1 cellular context compared by ENCODE assay signal in the genomic region with DNA sequence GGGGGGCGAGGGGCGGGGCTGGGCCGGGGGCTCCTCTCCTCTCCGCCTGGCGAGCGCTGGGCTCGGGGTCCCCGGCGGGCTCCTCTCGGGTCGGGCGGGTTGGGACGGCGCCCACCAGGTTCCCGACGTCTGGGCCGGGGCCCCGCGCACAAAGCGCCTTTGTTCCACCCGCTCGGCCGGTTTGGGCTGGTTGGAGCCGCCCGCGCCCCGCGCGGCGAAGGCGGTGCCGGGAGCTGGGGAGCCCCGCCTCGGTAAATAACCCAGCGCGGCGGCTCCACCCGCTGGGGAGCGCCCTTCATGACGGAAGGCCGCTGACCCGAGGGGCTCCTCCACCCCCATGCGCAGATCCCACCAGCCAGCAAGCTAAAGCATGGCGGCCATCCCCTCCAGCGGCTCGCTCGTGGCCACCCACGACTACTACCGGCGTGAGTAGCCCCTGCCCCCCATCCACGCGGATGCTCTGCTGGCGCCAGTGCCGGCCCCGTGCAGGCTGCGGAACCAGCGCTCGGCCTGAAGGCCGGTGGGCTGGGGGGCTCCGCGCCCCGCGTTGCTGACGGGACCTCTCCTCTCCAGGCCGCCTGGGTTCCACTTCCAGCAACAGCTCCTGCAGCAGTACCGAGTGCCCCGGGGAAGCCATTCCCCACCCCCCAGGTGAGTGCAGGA.
TF ChIP-seq lines count a peak whose summit lies in the region.

No MANE protein-coding gene starts in this region.

TF ChIP-seq in K562, 482 proteins besides CTCF, POLR2A, EP300 and RAD21 (continued from another document):
- TF ChIP-seq, protein P1, sequence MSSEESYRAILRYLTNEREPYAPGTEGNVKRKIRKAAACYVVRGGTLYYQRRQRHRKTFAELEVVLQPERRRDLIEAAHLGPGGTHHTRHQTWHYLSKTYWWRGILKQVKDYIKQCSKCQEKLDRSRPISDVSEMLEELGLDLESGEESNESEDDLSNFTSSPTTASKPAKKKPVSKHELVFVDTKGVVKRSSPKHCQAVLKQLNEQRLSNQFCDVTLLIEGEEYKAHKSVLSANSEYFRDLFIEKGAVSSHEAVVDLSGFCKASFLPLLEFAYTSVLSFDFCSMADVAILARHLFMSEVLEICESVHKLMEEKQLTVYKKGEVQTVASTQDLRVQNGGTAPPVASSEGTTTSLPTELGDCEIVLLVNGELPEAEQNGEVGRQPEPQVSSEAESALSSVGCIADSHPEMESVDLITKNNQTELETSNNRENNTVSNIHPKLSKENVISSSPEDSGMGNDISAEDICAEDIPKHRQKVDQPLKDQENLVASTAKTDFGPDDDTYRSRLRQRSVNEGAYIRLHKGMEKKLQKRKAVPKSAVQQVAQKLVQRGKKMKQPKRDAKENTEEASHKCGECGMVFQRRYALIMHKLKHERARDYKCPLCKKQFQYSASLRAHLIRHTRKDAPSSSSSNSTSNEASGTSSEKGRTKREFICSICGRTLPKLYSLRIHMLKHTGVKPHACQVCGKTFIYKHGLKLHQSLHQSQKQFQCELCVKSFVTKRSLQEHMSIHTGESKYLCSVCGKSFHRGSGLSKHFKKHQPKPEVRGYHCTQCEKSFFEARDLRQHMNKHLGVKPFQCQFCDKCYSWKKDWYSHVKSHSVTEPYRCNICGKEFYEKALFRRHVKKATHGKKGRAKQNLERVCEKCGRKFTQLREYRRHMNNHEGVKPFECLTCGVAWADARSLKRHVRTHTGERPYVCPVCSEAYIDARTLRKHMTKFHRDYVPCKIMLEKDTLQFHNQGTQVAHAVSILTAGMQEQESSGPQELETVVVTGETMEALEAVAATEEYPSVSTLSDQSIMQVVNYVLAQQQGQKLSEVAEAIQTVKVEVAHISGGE (CRISPR knock-in tag; IDR thresholded peaks at IDR 0.05) = 0 out of 6 replicates have a peak, but pooled peaks of 1 of the 3 experiments have one; percentile 11
- TF ChIP-seq NFRKB (IDR thresholded peaks at IDR 0.05; ENCODE audit: low read depth) (no peak), ZBTB1 (CRISPR knock-in tag; IDR thresholded peaks at IDR 0.05; ENCODE audit: borderline replicate concordance, low read depth) (no peak), KAT7 (CRISPR knock-in tag; IDR thresholded peaks at IDR 0.05; ENCODE audit: borderline replicate concordance) (no peak), HDAC1 (IDR thresholded peaks at IDR 0.05) (peak in 1 of 2 experiments; percentile 70; a peak in 2 of 4 replicates), MXI1 (IDR thresholded peaks at IDR 0.05; ENCODE audit: low read depth, low read length) (peak; percentile 72; the same call in 1 of the 2 replicates), RBM14 (IDR thresholded peaks at IDR 0.05; ENCODE audit: borderline replicate concordance, insufficient read depth, low read depth, low read length) (peak; percentile 81; the same call in 1 of the 2 replicates), FIP1L1 (IDR thresholded peaks at IDR 0.05; ENCODE audit: low read depth, low read length, poor library complexity, severe bottlenecking) (peak; percentile 59), NFXL1 (CRISPR knock-in tag; IDR thresholded peaks at IDR 0.05) (no peak), PHF20 (IDR thresholded peaks at IDR 0.05; ENCODE audit: partially characterized antibody) (peak; percentile 44), CCNT2 (IDR thresholded peaks at IDR 0.05; ENCODE audit: borderline replicate concordance, extremely low read depth, insufficient read length, low read depth, low read length) (peak; percentile 76), FOXA3 (CRISPR knock-in tag; conservative IDR thresholded peaks at IDR 0.05 in 1 of 2, IDR thresholded peaks at IDR 0.05 in 1 of 2) (peak; percentile 70 to 92), MYC (IDR thresholded peaks at IDR 0.05; ENCODE audit: low read depth, low read length) (peak; percentile 87), MYC (CRISPR knock-in tag; IDR thresholded peaks at IDR 0.05; ENCODE audit: borderline replicate concordance, low read depth) (peak; percentile 68; the same call in 1 of the 2 replicates), XRCC5 (IDR thresholded peaks at IDR 0.05; ENCODE audit: low read depth, low read length) (no peak), SMARCB1 (IDR thresholded peaks at IDR 0.05; ENCODE audit: insufficient read length, low read depth) (no peak), RB1 (IDR thresholded peaks at IDR 0.05; ENCODE audit: low read depth) (peak; percentile 78), EP400 (IDR thresholded peaks at IDR 0.05) (peak; percentile 87), NCOA6 (IDR thresholded peaks at IDR 0.05) (no peak), ETS2 (tag; IDR thresholded peaks at IDR 0.05; ENCODE audit: borderline replicate concordance, poor library complexity, severe bottlenecking) (no peak), JUNB (CRISPR knock-in tag; conservative IDR thresholded peaks at IDR 0.05) (no peak), MEF2D (tag; conservative IDR thresholded peaks at IDR 0.05; ENCODE audit: low read depth) (no peak), NFE2 (IDR thresholded peaks at IDR 0.05; ENCODE audit: low read depth) (no peak), CTBP1 (IDR thresholded peaks at IDR 0.05; ENCODE audit: borderline replicate concordance) (peak; percentile 30; the same call in 1 of the 2 replicates), ELF1 (tag; IDR thresholded peaks at IDR 0.05) (no peak), ZNF143 (CRISPR knock-in tag; IDR thresholded peaks at IDR 0.05) (no peak), HNRNPK (IDR thresholded peaks at IDR 0.05; ENCODE audit: low read depth, low read length, poor library complexity, severe bottlenecking) (peak; percentile 55), HMGN3 (IDR thresholded peaks at IDR 0.05; ENCODE audit: borderline replicate concordance, extremely low read depth, insufficient read length, low read depth, low read length) (peak; percentile 64), ILK (tag; IDR thresholded peaks at IDR 0.05; ENCODE audit: borderline replicate concordance, low read depth) (no peak), YY1 (IDR thresholded peaks at IDR 0.05; ENCODE audit: borderline replicate concordance in 1 of 3, control insufficient read depth in 1 of 3, extremely low read depth in 1 of 3, insufficient read depth in 3 of 3, insufficient read length in 1 of 3, insufficient replicate concordance in 2 of 3, low read depth in 1 of 3, low read length in 2 of 3) (peak in 2 of 3 experiments; percentile 51 to 61), ZNF316 (IDR thresholded peaks at IDR 0.05) (no peak), HLTF (IDR thresholded peaks at IDR 0.05) (no peak)
- TF ChIP-seq, protein P2, sequence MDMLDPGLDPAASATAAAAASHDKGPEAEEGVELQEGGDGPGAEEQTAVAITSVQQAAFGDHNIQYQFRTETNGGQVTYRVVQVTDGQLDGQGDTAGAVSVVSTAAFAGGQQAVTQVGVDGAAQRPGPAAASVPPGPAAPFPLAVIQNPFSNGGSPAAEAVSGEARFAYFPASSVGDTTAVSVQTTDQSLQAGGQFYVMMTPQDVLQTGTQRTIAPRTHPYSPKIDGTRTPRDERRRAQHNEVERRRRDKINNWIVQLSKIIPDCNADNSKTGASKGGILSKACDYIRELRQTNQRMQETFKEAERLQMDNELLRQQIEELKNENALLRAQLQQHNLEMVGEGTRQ (CRISPR knock-in tag; IDR thresholded peaks at IDR 0.05) = no peak
- TF ChIP-seq, protein P3, sequence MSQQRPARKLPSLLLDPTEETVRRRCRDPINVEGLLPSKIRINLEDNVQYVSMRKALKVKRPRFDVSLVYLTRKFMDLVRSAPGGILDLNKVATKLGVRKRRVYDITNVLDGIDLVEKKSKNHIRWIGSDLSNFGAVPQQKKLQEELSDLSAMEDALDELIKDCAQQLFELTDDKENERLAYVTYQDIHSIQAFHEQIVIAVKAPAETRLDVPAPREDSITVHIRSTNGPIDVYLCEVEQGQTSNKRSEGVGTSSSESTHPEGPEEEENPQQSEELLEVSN (IDR thresholded peaks at IDR 0.05; ENCODE audit: borderline replicate concordance in 1 of 2, extremely low read depth in 1 of 2, insufficient read depth in 1 of 2, insufficient read length in 1 of 2, low read depth in 1 of 2, low read length in 1 of 2, poor library complexity in 1 of 2, severe bottlenecking in 1 of 2) = peak in 1 of 2 experiments; percentile 42
- TF ChIP-seq, protein P4, sequence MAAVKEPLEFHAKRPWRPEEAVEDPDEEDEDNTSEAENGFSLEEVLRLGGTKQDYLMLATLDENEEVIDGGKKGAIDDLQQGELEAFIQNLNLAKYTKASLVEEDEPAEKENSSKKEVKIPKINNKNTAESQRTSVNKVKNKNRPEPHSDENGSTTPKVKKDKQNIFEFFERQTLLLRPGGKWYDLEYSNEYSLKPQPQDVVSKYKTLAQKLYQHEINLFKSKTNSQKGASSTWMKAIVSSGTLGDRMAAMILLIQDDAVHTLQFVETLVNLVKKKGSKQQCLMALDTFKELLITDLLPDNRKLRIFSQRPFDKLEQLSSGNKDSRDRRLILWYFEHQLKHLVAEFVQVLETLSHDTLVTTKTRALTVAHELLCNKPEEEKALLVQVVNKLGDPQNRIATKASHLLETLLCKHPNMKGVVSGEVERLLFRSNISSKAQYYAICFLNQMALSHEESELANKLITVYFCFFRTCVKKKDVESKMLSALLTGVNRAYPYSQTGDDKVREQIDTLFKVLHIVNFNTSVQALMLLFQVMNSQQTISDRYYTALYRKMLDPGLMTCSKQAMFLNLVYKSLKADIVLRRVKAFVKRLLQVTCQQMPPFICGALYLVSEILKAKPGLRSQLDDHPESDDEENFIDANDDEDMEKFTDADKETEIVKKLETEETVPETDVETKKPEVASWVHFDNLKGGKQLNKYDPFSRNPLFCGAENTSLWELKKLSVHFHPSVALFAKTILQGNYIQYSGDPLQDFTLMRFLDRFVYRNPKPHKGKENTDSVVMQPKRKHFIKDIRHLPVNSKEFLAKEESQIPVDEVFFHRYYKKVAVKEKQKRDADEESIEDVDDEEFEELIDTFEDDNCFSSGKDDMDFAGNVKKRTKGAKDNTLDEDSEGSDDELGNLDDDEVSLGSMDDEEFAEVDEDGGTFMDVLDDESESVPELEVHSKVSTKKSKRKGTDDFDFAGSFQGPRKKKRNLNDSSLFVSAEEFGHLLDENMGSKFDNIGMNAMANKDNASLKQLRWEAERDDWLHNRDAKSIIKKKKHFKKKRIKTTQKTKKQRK (IDR thresholded peaks at IDR 0.05; ENCODE audit: borderline replicate concordance, low read depth, low read length) = no peak
- TF ChIP-seq, protein P5, sequence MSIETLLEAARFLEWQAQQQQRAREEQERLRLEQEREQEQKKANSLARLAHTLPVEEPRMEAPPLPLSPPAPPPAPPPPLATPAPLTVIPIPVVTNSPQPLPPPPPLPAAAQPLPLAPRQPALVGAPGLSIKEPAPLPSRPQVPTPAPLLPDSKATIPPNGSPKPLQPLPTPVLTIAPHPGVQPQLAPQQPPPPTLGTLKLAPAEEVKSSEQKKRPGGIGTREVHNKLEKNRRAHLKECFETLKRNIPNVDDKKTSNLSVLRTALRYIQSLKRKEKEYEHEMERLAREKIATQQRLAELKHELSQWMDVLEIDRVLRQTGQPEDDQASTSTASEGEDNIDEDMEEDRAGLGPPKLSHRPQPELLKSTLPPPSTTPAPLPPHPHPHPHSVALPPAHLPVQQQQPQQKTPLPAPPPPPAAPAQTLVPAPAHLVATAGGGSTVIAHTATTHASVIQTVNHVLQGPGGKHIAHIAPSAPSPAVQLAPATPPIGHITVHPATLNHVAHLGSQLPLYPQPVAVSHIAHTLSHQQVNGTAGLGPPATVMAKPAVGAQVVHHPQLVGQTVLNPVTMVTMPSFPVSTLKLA (conservative IDR thresholded peaks at IDR 0.05) = peak; percentile 49 to 68
